In the genomic region with DNA sequence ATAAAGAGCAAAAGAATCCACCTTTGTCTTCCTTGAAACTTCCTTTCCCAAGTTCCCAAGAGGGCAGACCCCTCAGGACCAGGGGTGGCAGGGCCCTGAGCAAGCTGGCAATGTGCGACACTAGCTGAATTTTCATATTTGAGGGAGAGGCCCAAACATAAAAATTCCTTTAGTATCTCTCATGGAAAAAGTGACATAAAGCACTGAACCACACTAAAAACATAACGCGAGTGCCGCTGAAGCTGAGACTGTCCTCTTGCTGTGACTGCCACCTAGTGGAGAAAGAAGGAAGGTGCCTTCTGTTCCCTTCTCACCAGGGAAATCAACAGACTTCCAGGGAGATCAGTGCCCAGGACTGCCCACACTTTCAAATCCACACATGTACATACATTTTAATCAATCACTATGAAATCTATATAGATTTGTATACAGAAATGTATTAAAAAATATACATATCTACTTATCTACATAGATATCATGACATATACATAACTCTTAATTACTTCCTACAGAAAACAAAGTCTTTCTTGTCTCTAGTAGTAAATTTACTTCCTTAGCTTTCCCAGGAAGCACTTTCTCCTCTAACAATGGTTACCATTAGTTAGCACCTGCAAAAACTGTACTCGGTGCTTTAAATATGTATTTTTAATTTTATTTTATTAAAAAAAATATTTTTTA, we compare ENCODE assay signal across 1 cellular context.
TF ChIP-seq lines count a peak whose summit lies in the region.

No MANE protein-coding gene starts in this region.

TF ChIP-seq in H1, 55 proteins besides CTCF, POLR2A, EP300 and RAD21:
- TF ChIP-seq JUND (IDR thresholded peaks at IDR 0.05; ENCODE audit: low read length) = peak; percentile 31; the same call in 1 of the 2 replicates
- TF ChIP-seq, protein P1, sequence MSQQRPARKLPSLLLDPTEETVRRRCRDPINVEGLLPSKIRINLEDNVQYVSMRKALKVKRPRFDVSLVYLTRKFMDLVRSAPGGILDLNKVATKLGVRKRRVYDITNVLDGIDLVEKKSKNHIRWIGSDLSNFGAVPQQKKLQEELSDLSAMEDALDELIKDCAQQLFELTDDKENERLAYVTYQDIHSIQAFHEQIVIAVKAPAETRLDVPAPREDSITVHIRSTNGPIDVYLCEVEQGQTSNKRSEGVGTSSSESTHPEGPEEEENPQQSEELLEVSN (IDR thresholded peaks at IDR 0.05) = no peak
- TF ChIP-seq, protein P2, sequence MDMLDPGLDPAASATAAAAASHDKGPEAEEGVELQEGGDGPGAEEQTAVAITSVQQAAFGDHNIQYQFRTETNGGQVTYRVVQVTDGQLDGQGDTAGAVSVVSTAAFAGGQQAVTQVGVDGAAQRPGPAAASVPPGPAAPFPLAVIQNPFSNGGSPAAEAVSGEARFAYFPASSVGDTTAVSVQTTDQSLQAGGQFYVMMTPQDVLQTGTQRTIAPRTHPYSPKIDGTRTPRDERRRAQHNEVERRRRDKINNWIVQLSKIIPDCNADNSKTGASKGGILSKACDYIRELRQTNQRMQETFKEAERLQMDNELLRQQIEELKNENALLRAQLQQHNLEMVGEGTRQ (IDR thresholded peaks at IDR 0.05; ENCODE audit: low read length) = no peak
- TF ChIP-seq BACH1 (IDR thresholded peaks at IDR 0.05; ENCODE audit: low read length) = 0 out of 2 replicates have a peak, but pooled peaks have one; percentile 12
TF ChIP-seq in H1: peak in this region for 2.
